In genomic region chr3:195312714-195313113, GRCh38 we compare ENCODE assay signal across 26 cellular contexts.
"Had no signal": no experiment of that assay in that cellular context is flagged by ENCODE, and none has a peak within 500 bp of the region (broad histone marks: within the 10 kb centered on the region; RNA-seq: fewer than 3 reads in every experiment).

No MANE protein-coding gene starts in this region.

- H3K9me3 ChIP-seq: adrenal gland, Peyer's patch, SJSA1 had no signal

- DNase-seq: activated CD4-positive, alpha-beta memory T cell treated with anti-CD3 and anti-CD28 coated beads for 36 hours; activated CD4-positive, alpha-beta T cell treated with anti-CD3 and anti-CD28 coated beads for 1 hour; activated CD4-positive, alpha-beta T cell treated with anti-CD3 and anti-CD28 coated beads, Interleukin-2, amount 10 ng/mL, durations not matched to agents 24 days and 14 days; activated CD8-positive, alpha-beta memory T cell treated with anti-CD3 and anti-CD28 coated beads for 24 hours; activated gamma-delta T cell; activated naive CD4-positive, alpha-beta T cell treated with anti-CD3 and anti-CD28 coated beads, Interleukin-2, amount 10 ng/mL, durations not matched to agents 7 days and 5 days; activated naive CD8-positive, alpha-beta T cell treated with anti-CD3 and anti-CD28 coated beads for 36 hours; activated T-cell treated with anti-CD3 and anti-CD28 coated beads, Interleukin-2, amount 50 U/mL, for 4 hours; adrenal gland; anterior cingulate cortex; cerebellar nuclear complex; Kasumi-1; NCI-H1105 treated with DMSO at 0.1 percent for 48 hours; NCI-H1436 treated with DMSO at 0.1 percent for 48 hours; NCI-H187 treated with DMSO at 0.1 percent for 48 hours; NCI-H2081 treated with DMSO at 0.1 percent for 48 hours; NCI-H446; NCI-H524; Peyer's patch; SHP77; SW 1271 had no signal

- H3K4me1 ChIP-seq: adrenal gland, Peyer's patch, SJSA1 had no signal

- H3K4me1 Mint-ChIP-seq: activated naive CD4-positive, alpha-beta T cell treated with anti-CD3 and anti-CD28 coated beads, Interleukin-2, amount 10 ng/mL, durations not matched to agents 7 days and 5 days; activated naive CD8-positive, alpha-beta T cell treated with anti-CD3 and anti-CD28 coated beads for 36 hours; activated T-helper 17 cell treated with anti-CD3 and anti-CD28 coated beads, Interleukin-2, amount 50 U/mL, for 72 hours; WTC11 had no signal

- H3K27ac ChIP-seq: adrenal gland, Peyer's patch, SJSA1 had no signal

- H3K27me3 ChIP-seq: adrenal gland, Peyer's patch, SJSA1 had no signal

- H3K27ac Mint-ChIP-seq: activated CD4-positive, alpha-beta memory T cell treated with anti-CD3 and anti-CD28 coated beads for 36 hours; activated CD4-positive, alpha-beta T cell treated with anti-CD3 and anti-CD28 coated beads, Interleukin-2, amount 10 ng/mL, durations not matched to agents 24 days and 14 days; activated naive CD4-positive, alpha-beta T cell treated with anti-CD3 and anti-CD28 coated beads, Interleukin-2, amount 10 ng/mL, durations not matched to agents 7 days and 5 days; activated naive CD8-positive, alpha-beta T cell treated with anti-CD3 and anti-CD28 coated beads for 36 hours; activated T-helper 17 cell treated with anti-CD3 and anti-CD28 coated beads, Interleukin-2, amount 50 U/mL, for 72 hours; T-helper 1 cell treated with Interleukin-12 subunit alpha and Interleukin-12 subunit beta and Interleukin-4 antibody, amounts not matched to agents 30 μg/mL and 1 μg/mL, for 36 hours; WTC11 had no signal

- H3K4me3 Mint-ChIP-seq: activated CD4-positive, alpha-beta memory T cell treated with anti-CD3 and anti-CD28 coated beads for 36 hours; activated CD4-positive, alpha-beta T cell treated with anti-CD3 and anti-CD28 coated beads, Interleukin-2, amount 10 ng/mL, durations not matched to agents 24 days and 14 days; activated naive CD4-positive, alpha-beta T cell treated with anti-CD3 and anti-CD28 coated beads, Interleukin-2, amount 10 ng/mL, durations not matched to agents 7 days and 5 days; activated naive CD8-positive, alpha-beta T cell treated with anti-CD3 and anti-CD28 coated beads for 36 hours; activated T-cell treated with anti-CD3 and anti-CD28 coated beads, Interleukin-2, amount 50 U/mL, for 4 hours; activated T-helper 17 cell treated with anti-CD3 and anti-CD28 coated beads, Interleukin-2, amount 50 U/mL, for 72 hours; T-helper 1 cell treated with Interleukin-12 subunit alpha and Interleukin-12 subunit beta and Interleukin-4 antibody, amounts not matched to agents 30 μg/mL and 1 μg/mL, for 36 hours; WTC11 had no signal

- H3K36me3 ChIP-seq: adrenal gland, SJSA1 had no signal

- ATAC-seq: activated T-cell treated with anti-CD3 and anti-CD28 coated beads, Interleukin-2, amount 50 U/mL, for 4 hours; activated T-helper 17 cell treated with anti-CD3 and anti-CD28 coated beads, Interleukin-2, amount 50 U/mL, for 72 hours; SK-N-SH treated with all-trans-retinoic acid at 6 μM for 48 hours; WTC11 had no signal

- H3K4me3 ChIP-seq: adrenal gland, Peyer's patch, SJSA1 had no signal

- H3K9me3 Mint-ChIP-seq: activated CD4-positive, alpha-beta memory T cell treated with anti-CD3 and anti-CD28 coated beads for 36 hours; activated CD4-positive, alpha-beta T cell treated with anti-CD3 and anti-CD28 coated beads, Interleukin-2, amount 10 ng/mL, durations not matched to agents 24 days and 14 days; activated naive CD4-positive, alpha-beta T cell treated with anti-CD3 and anti-CD28 coated beads, Interleukin-2, amount 10 ng/mL, durations not matched to agents 7 days and 5 days; activated naive CD8-positive, alpha-beta T cell treated with anti-CD3 and anti-CD28 coated beads for 36 hours; activated T-cell treated with anti-CD3 and anti-CD28 coated beads, Interleukin-2, amount 50 U/mL, for 4 hours; activated T-helper 17 cell treated with anti-CD3 and anti-CD28 coated beads, Interleukin-2, amount 50 U/mL, for 72 hours; T-helper 1 cell treated with Interleukin-12 subunit alpha and Interleukin-12 subunit beta and Interleukin-4 antibody, amounts not matched to agents 30 μg/mL and 1 μg/mL, for 36 hours; WTC11 had no signal

- H3K27me3 Mint-ChIP-seq: activated CD4-positive, alpha-beta memory T cell treated with anti-CD3 and anti-CD28 coated beads for 36 hours; activated CD4-positive, alpha-beta T cell treated with anti-CD3 and anti-CD28 coated beads, Interleukin-2, amount 10 ng/mL, durations not matched to agents 24 days and 14 days; activated naive CD4-positive, alpha-beta T cell treated with anti-CD3 and anti-CD28 coated beads, Interleukin-2, amount 10 ng/mL, durations not matched to agents 7 days and 5 days; activated naive CD8-positive, alpha-beta T cell treated with anti-CD3 and anti-CD28 coated beads for 36 hours; activated T-helper 17 cell treated with anti-CD3 and anti-CD28 coated beads, Interleukin-2, amount 50 U/mL, for 72 hours had no signal
